Comparison of ENCODE assay signal across 13 cellular contexts in the genomic region with DNA sequence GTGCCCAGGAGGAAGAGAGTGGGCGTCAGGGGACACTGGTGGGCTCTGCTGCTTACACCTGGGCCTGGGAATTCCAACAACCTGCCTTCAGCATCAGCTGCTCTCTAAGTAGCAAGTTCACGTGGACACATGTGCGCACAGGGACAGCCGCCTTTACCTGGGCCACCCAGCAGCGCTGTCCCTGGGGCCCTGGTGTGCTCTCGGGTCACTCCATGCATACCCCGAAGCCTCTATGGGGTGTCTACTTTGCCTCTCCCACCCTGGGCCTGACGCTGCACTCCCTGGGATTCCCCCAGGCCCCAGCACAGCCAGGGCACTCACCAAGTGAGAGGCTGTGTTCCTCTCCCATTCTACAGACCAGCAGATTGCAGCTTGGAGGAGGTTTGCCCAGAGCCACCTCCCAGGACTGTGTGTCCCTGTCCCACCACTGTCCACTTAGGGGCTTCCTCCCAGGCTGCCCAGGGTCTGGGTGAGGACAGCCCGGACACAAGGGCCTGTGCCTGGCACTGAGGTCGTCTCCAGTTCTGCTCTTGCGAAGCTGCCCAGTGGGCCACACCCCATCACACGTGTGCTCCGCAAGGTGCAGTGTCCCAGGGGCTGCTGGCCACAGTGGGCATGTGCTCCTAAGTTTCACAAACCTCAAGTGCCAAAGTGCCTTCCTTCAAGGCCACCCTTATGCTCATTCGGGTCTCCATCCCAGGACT. TPM values are rescaled to one million over a fixed set of nuclear protein-coding genes. Genes with fewer than 3 reads are reported as not detected.
A peak's percentile ranks its signal among the peaks of the same experiment; 100 is the strongest.
DNase-seq lines count a peak whose midpoint lies in the region; ATAC-seq and TF ChIP-seq lines count a peak whose summit lies in the region.
"Had no signal": no experiment of that assay in that cellular context is flagged by ENCODE, and none has a peak within 500 bp of the region (broad histone marks: within the 10 kb centered on the region; RNA-seq: fewer than 3 reads in every experiment).

No MANE protein-coding gene starts in this region.

- H3K4me3 ChIP-seq in endodermal cell (ENCODE audit: low read length) (no peak overlapping the region), osteoblast (ENCODE audit: insufficient read depth, low read length) (no peak overlapping the region), GM23248 (no peak overlapping the region)
- H3K4me3 ChIP-seq: SJCRH30 had no signal

- H3K36me3 Mint-ChIP-seq in stimulated activated naive CD8-positive, alpha-beta T cell treated with anti-CD3 and anti-CD28 coated beads, Interleukin-15, Interleukin-2, amounts not matched to agents 100 ng/mL and 50 ng/mL, for 24 hours (ENCODE audit: low read depth): peaks cover 29% of the 10 kb centered on the region
- peaks cover 14% of the 10 kb centered on the region for H3K36me3 Mint-ChIP-seq in endodermal cell (ENCODE audit: low read depth)
- H3K36me3 Mint-ChIP-seq: IgD-negative memory B cell had no signal

- H3K9me3 ChIP-seq in endodermal cell (ENCODE audit: control insufficient read depth, low read length): no peaks in the 10 kb centered on the region
- H3K9me3 ChIP-seq in osteoblast (ENCODE audit: low read depth, low read length): no peaks in the 10 kb centered on the region
- no peaks in the 10 kb centered on the region for H3K9me3 ChIP-seq in GM23248 (ENCODE audit: low read depth)
- H3K9me3 ChIP-seq: SJCRH30 had no signal

- peak overlapping the region; percentile 7 for H3K4me3 Mint-ChIP-seq in stimulated activated naive CD8-positive, alpha-beta T cell treated with anti-CD3 and anti-CD28 coated beads, Interleukin-15, Interleukin-2, amounts not matched to agents 100 ng/mL and 50 ng/mL, for 24 hours
- H3K4me3 Mint-ChIP-seq in endodermal cell: no peak overlapping the region

- H3K27ac ChIP-seq in endodermal cell (ENCODE audit: low read depth, low read length): no peak overlapping the region
- no peak overlapping the region for H3K27ac ChIP-seq in osteoblast (ENCODE audit: low read depth, low read length)
- H3K27ac ChIP-seq in GM23248: no peak overlapping the region
- H3K27ac ChIP-seq: SJCRH30 had no signal

- H3K4me1 ChIP-seq in endodermal cell (ENCODE audit: control insufficient read depth, insufficient read depth, low read length): peaks cover 5% of the 10 kb centered on the region
- peaks cover 11% of the 10 kb centered on the region for H3K4me1 ChIP-seq in osteoblast (ENCODE audit: insufficient read depth, low read length)
- peaks cover 11% of the 10 kb centered on the region for H3K4me1 ChIP-seq in GM23248 (ENCODE audit: insufficient read depth)

- TF ChIP-seq CTCF in endodermal cell (conservative IDR thresholded peaks at IDR 0.05): no peak
- no peak for TF ChIP-seq CTCF in osteoblast (IDR thresholded peaks at IDR 0.05; ENCODE audit: extremely low read depth, low read depth, low read length)
- no peak for TF ChIP-seq CTCF in GM13977 (IDR thresholded peaks at IDR 0.05; ENCODE audit: extremely low read depth, insufficient read depth, missing control alignments)

- H3K4me2 ChIP-seq in osteoblast (ENCODE audit: insufficient read depth, low read length): no peak overlapping the region
- no peak overlapping the region for H3K4me2 ChIP-seq in GM23248 (ENCODE audit: unreplicated experiment)

- no peaks in the 10 kb centered on the region for H3F3A ChIP-seq in GM23248 (ENCODE audit: insufficient read depth)

- H3K79me2 ChIP-seq in osteoblast (ENCODE audit: insufficient read depth, low read length) (peaks cover 44% of the 10 kb centered on the region), GM23248 (ENCODE audit: insufficient read depth) (0 out of 2 replicates have a peak, but pooled peaks cover 9% of the 10 kb centered on the region)

- peaks cover 66% of the 10 kb centered on the region for H3K4me1 Mint-ChIP-seq in stimulated activated naive CD8-positive, alpha-beta T cell treated with anti-CD3 and anti-CD28 coated beads, Interleukin-15, Interleukin-2, amounts not matched to agents 100 ng/mL and 50 ng/mL, for 24 hours (ENCODE audit: low read depth)
- H3K4me1 Mint-ChIP-seq in endodermal cell: peaks cover 13% of the 10 kb centered on the region

- peaks cover 41% of the 10 kb centered on the region for H4K20me1 ChIP-seq in osteoblast (ENCODE audit: insufficient read depth, low read length)
- no peaks in the 10 kb centered on the region for H4K20me1 ChIP-seq in GM23248 (ENCODE audit: insufficient read depth)

- no peaks in the 10 kb centered on the region for H3K9me2 ChIP-seq in GM23248 (ENCODE audit: insufficient read depth)

- DNase-seq in stimulated activated naive CD8-positive, alpha-beta T cell treated with anti-CD3 and anti-CD28 coated beads, Interleukin-15, Interleukin-2, amounts not matched to agents 100 U/mL and 50 U/mL, for 24 hours: no peak
- DNase-seq in endodermal cell (peak; percentile 37), osteoblast (ENCODE audit: insufficient read length, low spot score, missing footprints) (peak; percentile 32), NCI-H345 treated with DMSO at 0.1 percent for 48 hours (lab: John Stamatoyannopoulos, UW; ENCODE audit: unreplicated experiment) (no peak), GM13977 (ENCODE audit: low spot score) (no peak), GM23248 (no peak)
- DNase-seq: NCI-H226 had no signal

- H3K27ac Mint-ChIP-seq in stimulated activated naive CD8-positive, alpha-beta T cell treated with anti-CD3 and anti-CD28 coated beads, Interleukin-15, Interleukin-2, amounts not matched to agents 100 ng/mL and 50 ng/mL, for 24 hours: peak overlapping the region; percentile 18
- H3K27ac Mint-ChIP-seq in endodermal cell: no peak overlapping the region
- H3K27ac Mint-ChIP-seq: IgD-negative memory B cell had no signal

- no peak for ATAC-seq in stimulated activated naive CD8-positive, alpha-beta T cell treated with anti-CD3 and anti-CD28 coated beads, Interleukin-15, Interleukin-2, amounts not matched to agents 100 U/mL and 50 U/mL, for 24 hours
- no peak for ATAC-seq in HG02840 (IDR thresholded peaks at IDR 0.05; ENCODE audit: low FRiP score, unreplicated experiment)

- H3K9me3 Mint-ChIP-seq in stimulated activated naive CD8-positive, alpha-beta T cell treated with anti-CD3 and anti-CD28 coated beads, Interleukin-15, Interleukin-2, amounts not matched to agents 100 ng/mL and 50 ng/mL, for 24 hours: no peaks in the 10 kb centered on the region
- H3K9me3 Mint-ChIP-seq in endodermal cell: no peaks in the 10 kb centered on the region
- H3K9me3 Mint-ChIP-seq: IgD-negative memory B cell had no signal

- H3K9ac ChIP-seq in endodermal cell (ENCODE audit: extremely low read depth, low read length, poor library complexity, severe bottlenecking) (no peak overlapping the region), GM23248 (no peak overlapping the region)

- 89 to 93% methylated on average over 12 to 14 of the region's 14 CpGs for WGBS in endodermal cell (ENCODE audit: insufficient coverage in 1 of 2, insufficient read length in 1 of 2), 2 experiments
- 85 to 86% methylated on average over 14 of the region's 14 CpGs for WGBS in GM23248 (ENCODE audit: low coverage in 1 of 2, low lambda C conversion rate in 2 of 2, missing lambda C conversion rate in 2 of 2), 2 experiments

- no peak overlapping the region for H2AFZ ChIP-seq in osteoblast (ENCODE audit: low read length)
- no peak overlapping the region for H2AFZ ChIP-seq in GM23248

- no peaks in the 10 kb centered on the region for H3K27me3 Mint-ChIP-seq in stimulated activated naive CD8-positive, alpha-beta T cell treated with anti-CD3 and anti-CD28 coated beads, Interleukin-15, Interleukin-2, amounts not matched to agents 100 ng/mL and 50 ng/mL, for 24 hours
- H3K27me3 Mint-ChIP-seq in endodermal cell (ENCODE audit: insufficient read depth): no peaks in the 10 kb centered on the region
- H3K27me3 Mint-ChIP-seq: IgD-negative memory B cell had no signal

- H3K36me3 ChIP-seq in endodermal cell (ENCODE audit: control insufficient read depth, insufficient read depth, low read length) (no peaks in the 10 kb centered on the region), osteoblast (ENCODE audit: insufficient read depth, low read length) (peaks cover 2% of the 10 kb centered on the region), GM23248 (ENCODE audit: low read depth) (no peaks in the 10 kb centered on the region)
- H3K36me3 ChIP-seq: SJCRH30 had no signal

- in situ Hi-C loops in GM13977 (cut with MboI; ENCODE audit: low pct_unique_long_range_greater_than_20kb, low sequenced_read_pairs, unreplicated experiment): no loop called here
- in situ Hi-C loops in GM23248 (cut with MboI): no loop called here

- H3K27me3 ChIP-seq in endodermal cell (ENCODE audit: control insufficient read depth, insufficient read depth, low read length, poor library complexity, severe bottlenecking): no peaks in the 10 kb centered on the region
- H3K27me3 ChIP-seq in osteoblast (ENCODE audit: insufficient read depth, low read length): no peaks in the 10 kb centered on the region
- H3K27me3 ChIP-seq in GM23248 (replicated peaks; ENCODE audit: insufficient read depth): no peaks in the 10 kb centered on the region
- H3K27me3 ChIP-seq: SJCRH30 had no signal

RNA-seq across cellular contexts. Expression of gene NINJ1, which starts 5.9 kb away (rescaled TPM):
- total RNA-seq in endodermal cell (10 to 100 TPM; 24.2 to 32.0 TPM), osteoblast (33.6 and 34.7 TPM in 2 replicates)
- polyA plus RNA-seq in endodermal cell (2013, experiment 1 of 2): 29.8 TPM
- polyA plus RNA-seq in endodermal cell (2013, experiment 2 of 2): 28.4 TPM
- total RNA-seq in GM23248 (2014; rRNA removed; shearing (Covaris generic)): 19.1 and 24.9 TPM in 2 replicates
- 42.9 and 44.2 TPM in 2 replicates for polyA plus RNA-seq in GM23248 (2016; fragmentation: Nextera tagmentation; extraction: Ambion mirVana)

RNA-seq across cellular contexts. Expression of gene CARD19, which starts 32.1 kb away (rescaled TPM):
- total RNA-seq in endodermal cell (10 to 100 TPM; 16.4 to 21.9 TPM), osteoblast (38.4 and 38.6 TPM in 2 replicates)
- polyA plus RNA-seq in endodermal cell (2013, experiment 1 of 2): 32.1 TPM
- polyA plus RNA-seq in endodermal cell (2013, experiment 2 of 2): 29.8 TPM
- 48.8 and 54.1 TPM in 2 replicates for total RNA-seq in GM23248 (2014; rRNA removed; shearing (Covaris generic))
- 58.6 and 69.5 TPM in 2 replicates for polyA plus RNA-seq in GM23248 (2016; fragmentation: Nextera tagmentation; extraction: Ambion mirVana)

RNA-seq across cellular contexts. Expression of gene WNK2, which starts 55.8 kb away (rescaled TPM):
- total RNA-seq in endodermal cell (10 to 100 TPM; 46.1 to 48.8 TPM), osteoblast (not detected in 2 replicates)
- 34.8 TPM for polyA plus RNA-seq in endodermal cell (2013, experiment 1 of 2)
- polyA plus RNA-seq in endodermal cell (2013, experiment 2 of 2): 29.3 TPM
- not detected in 2 replicates for total RNA-seq in GM23248 (2014; rRNA removed; shearing (Covaris generic))
- polyA plus RNA-seq in GM23248 (2016; fragmentation: Nextera tagmentation; extraction: Ambion mirVana): not detected in 2 replicates
- total RNA-seq: myocyte, SJCRH30 had no signal
- polyA plus RNA-seq: BJ had no signal

Comparison
In these comparisons a context has a peak if more than half of its experiments do, and no peak if none do; other contexts are left out.
1. DNase-seq: peak in endodermal cell (single experiment) and osteoblast (single experiment); none in stimulated activated naive CD8-positive, alpha-beta T cell treated with anti-CD3 and anti-CD28 coated beads, Interleukin-15, Interleukin-2, amounts not matched to agents 100 U/mL and 50 U/mL, for 24 hours (single experiment), NCI-H345 treated with DMSO at 0.1 percent for 48 hours (single experiment), GM13977 (single experiment) and GM23248 (single experiment).
2. RNA of gene WNK2, which starts 55.8 kb away (total RNA-seq): 46.1 to 48.8 TPM in endodermal cell; not detected in osteoblast and not detected in GM23248; every median in the first group is over 10 times any median in the second.